19 cellular contexts compared by ENCODE assay signal in genomic region chr17:50088952-50089825, GRCh38. TPM values are rescaled to one million over a fixed set of nuclear protein-coding genes. Genes with fewer than 3 reads are reported as not detected.
DNase-seq lines count a peak whose midpoint lies in the region; ATAC-seq, FAIRE-seq and TF ChIP-seq lines count a peak whose summit lies in the region.
"Had no signal": no experiment of that assay in that cellular context is flagged by ENCODE, and none has a peak within 500 bp of the region (broad histone marks: within the 10 kb centered on the region; RNA-seq: fewer than 3 reads in every experiment).

No MANE protein-coding gene starts in this region.

- in situ Hi-C loops in K562 (cut with MboI) (no loop called here), gastrocnemius medialis (cut with MboI; ENCODE audit: low sequenced_read_pairs in 4 of 4) (loop anchor here in 3 of 4 donors (5.0 kb wide), 1 partner anchor 62 kb away; no protein-coding TSS in a partner anchor)

- H3K4me1 ChIP-seq in K562 (replicated peaks in 1 of 2; ENCODE audit: control insufficient read depth in 2 of 2, insufficient read depth in 2 of 2, low read length in 2 of 2) (peaks cover 0 to 3% of the 10 kb centered on the region in 2 experiments; a peak in 1 of 5 replicates), neuronal stem cell (ENCODE audit: control insufficient read depth in 2 of 2, insufficient read depth in 1 of 2, low read depth in 1 of 2, low read length in 2 of 2) (no peaks in the 10 kb centered on the region), A673 (ENCODE audit: insufficient read depth, low read length, poor library complexity, severe bottlenecking) (no peaks in the 10 kb centered on the region), gastrocnemius medialis (no peaks in the 10 kb centered on the region)

- POLR2A ChIA-PET in K562 (lab: Yijun Ruan, JAX), result interaction anchor here (0.7 kb wide), 1 partner anchor 663 kb away, joined by 3 read pairs; no protein-coding TSS in a partner anchor
- POLR2A ChIA-PET in A673 (lab: Charles Lee; ENCODE audit: low non-redundant PET), result no interaction called here

- H3K4ac ChIP-seq in neuronal stem cell (ENCODE audit: low read length), result no peak overlapping the region

- no peak overlapping the region for H4K91ac ChIP-seq in neuronal stem cell (ENCODE audit: low read depth, low read length, poor library complexity)

- H3K4me3 Mint-ChIP-seq in Calu3 (ENCODE audit: low read depth, unreplicated experiment), result no peak overlapping the region
- H3K4me3 Mint-ChIP-seq: B cell; CD4-positive, alpha-beta T cell; GM23338 had no signal

- no peaks in the 10 kb centered on the region for H3K79me2 ChIP-seq in K562 (ENCODE audit: control insufficient read depth, insufficient read depth, low read length)

- BruUV-seq in Calu3 (replicated peaks; lab: Mats Ljungman, UMichigan) (no TSS peak), K562 (replicated peaks; lab: Mats Ljungman, UMichigan) (no TSS peak), A673 (replicated peaks; lab: Mats Ljungman, UMichigan) (no TSS peak)

- no peak for ATAC-seq in K562
- no peak for ATAC-seq in gastrocnemius medialis
- ATAC-seq: GM23338 had no signal

- H3K4me2 ChIP-seq in K562 (ENCODE audit: insufficient read depth, low read length) (no peak overlapping the region), neuronal stem cell (ENCODE audit: insufficient read depth, low read length, poor library complexity, severe bottlenecking) (no peak overlapping the region)
- H3K4me2 ChIP-seq: GM23338 had no signal

- H2BK5ac ChIP-seq in neuronal stem cell (ENCODE audit: low read length), result no peak overlapping the region

- H3K36me3 Mint-ChIP-seq in Calu3 (ENCODE audit: insufficient read depth, unreplicated experiment), result peaks cover 91% of the 10 kb centered on the region

- no peak overlapping the region for H2AFZ ChIP-seq in K562 (ENCODE audit: low read depth, low read length)
- peak overlapping the region; percentile 36 for H2AFZ ChIP-seq in neuronal stem cell (ENCODE audit: low read length)
- H2AFZ ChIP-seq: GM23338 had no signal

- DNase-seq in Calu3 (no peak), HTR-8/SVneo (ENCODE audit: insufficient read length, low spot score) (no peak), K562 (ENCODE audit: extremely low read depth in 1 of 4, low spot score in 3 of 4) (no peak), neuronal stem cell (ENCODE audit: low spot score) (no peak), NCI-H146 treated with DMSO at 0.1 percent for 48 hours (lab: John Stamatoyannopoulos, UW; ENCODE audit: unreplicated experiment) (no peak), A673 (ENCODE audit: low spot score) (no peak), RPMI8226 (no peak), gastrocnemius medialis (no peak)
- DNase-seq: C1 segment of cervical spinal cord; CD4-positive, alpha-beta T cell; DMS153; DMS79 treated with DMSO at 0.1 percent for 48 hours; EL; H7 had no signal

- TF ChIP-seq POLR2A in K562 (conservative IDR thresholded peaks at IDR 0.05) (no peak), gastrocnemius medialis (IDR thresholded peaks at IDR 0.05) (no peak)

- no peak overlapping the region for H2BK120ac ChIP-seq in neuronal stem cell (ENCODE audit: low read depth, low read length)

- no peaks in the 10 kb centered on the region for H3K27me3 Mint-ChIP-seq in Calu3 (ENCODE audit: unreplicated experiment)
- H3K27me3 Mint-ChIP-seq: B cell; CD4-positive, alpha-beta T cell had no signal

- no peak overlapping the region for H2BK12ac ChIP-seq in neuronal stem cell (ENCODE audit: low read length)

- H3K9me1 ChIP-seq in K562 (ENCODE audit: control insufficient read depth, insufficient read depth, low read length), result peaks cover 3% of the 10 kb centered on the region

- H3K4me1 Mint-ChIP-seq in Calu3 (ENCODE audit: low read depth, unreplicated experiment), result peaks cover 12% of the 10 kb centered on the region
- H3K4me1 Mint-ChIP-seq: GM23338 had no signal

- no peaks in the 10 kb centered on the region for H3K9me3 ChIP-seq in K562 (replicated peaks; ENCODE audit: control insufficient read depth, insufficient read depth, low read depth, low read length)
- no peaks in the 10 kb centered on the region for H3K9me3 ChIP-seq in neuronal stem cell (replicated peaks in 1 of 2; ENCODE audit: control insufficient read depth in 2 of 2, insufficient read depth in 1 of 2, low read depth in 1 of 2, low read length in 2 of 2)
- H3K9me3 ChIP-seq in A673 (ENCODE audit: low read depth, low read length, poor library complexity, severe bottlenecking), result no peaks in the 10 kb centered on the region
- no peaks in the 10 kb centered on the region for H3K9me3 ChIP-seq in gastrocnemius medialis

- no peaks in the 10 kb centered on the region for H3K79me1 ChIP-seq in neuronal stem cell (ENCODE audit: low read depth, low read length)

- CTCF ChIA-PET in Calu3 (lab: Charles Lee) (no interaction called here), K562 (lab: Yijun Ruan, JAX; ENCODE audit: low intra/inter-chr PET ratio) (interaction anchor here (0.6 kb wide), 1 partner anchor 604 kb away, joined by 3 read pairs; no protein-coding TSS in a partner anchor), A673 (lab: Charles Lee) (no interaction called here)

- TF ChIP-seq CTCF in Calu3 (IDR thresholded peaks at IDR 0.05; ENCODE audit: unreplicated experiment) (no peak), K562 (IDR thresholded peaks at IDR 0.05 in 2 of 3, conservative IDR thresholded peaks at IDR 0.05 in 1 of 3; ENCODE audit: insufficient read depth in 2 of 3, low read depth in 1 of 3, low read length in 3 of 3) (no peak), A673 (conservative IDR thresholded peaks at IDR 0.05; ENCODE audit: low read depth, low read length) (no peak), gastrocnemius medialis (IDR thresholded peaks at IDR 0.05 in 4 of 5, conservative IDR thresholded peaks at IDR 0.05 in 1 of 5) (no peak)

- no peak overlapping the region for H3K9ac ChIP-seq in K562 (ENCODE audit: insufficient read depth in 1 of 2, low read depth in 2 of 2, low read length in 2 of 2)
- H3K9ac ChIP-seq in neuronal stem cell (ENCODE audit: low read depth, low read length, poor library complexity), result peak overlapping the region; percentile 50

- under 1% methylated on average over 14 of the region's 25 CpGs for WGBS in K562 (ENCODE audit: insufficient coverage, low coverage, missing lambda C conversion rate)
- no CpG with 5 or more reads among the region's 25 CpGs for WGBS in neuronal stem cell (ENCODE audit: extremely low coverage in 2 of 2, insufficient read length in 2 of 2, insufficient replicate concordance in 1 of 2), 2 donors

- intact Hi-C loops in Calu3 (cut with micrococcal nuclease; ENCODE audit: unreplicated experiment) (loop anchor here (10.0 kb wide), 1 partner anchor 204 kb away; no protein-coding TSS in a partner anchor), K562 (cut with micrococcal nuclease) (loop anchor here (10.0 kb wide), 1 partner anchor 204 kb away; no protein-coding TSS in a partner anchor), A673 (cut with micrococcal nuclease; ENCODE audit: unreplicated experiment) (loop anchor here (10.0 kb wide), 1 partner anchor 234 kb away; no protein-coding TSS in a partner anchor), gastrocnemius medialis (cut with DNase I; ENCODE audit: low total_unique reads) (no loop called here)

- H4K20me1 ChIP-seq in K562 (replicated peaks; ENCODE audit: control insufficient read depth, insufficient read depth, low read length), result peaks cover 7% of the 10 kb centered on the region; the same call in 1 of the 2 replicates

- peak overlapping the region; percentile 8 for H3K23ac ChIP-seq in neuronal stem cell (ENCODE audit: low read depth, low read length, poor library complexity)

- H3K18ac ChIP-seq in neuronal stem cell (ENCODE audit: low read length), result peak overlapping the region; percentile 70

- peak overlapping the region; percentile 72 for H4K8ac ChIP-seq in neuronal stem cell (ENCODE audit: low read depth, low read length)

- H3K9me3 Mint-ChIP-seq in Calu3 (ENCODE audit: low read depth, unreplicated experiment), result no peaks in the 10 kb centered on the region
- H3K9me3 Mint-ChIP-seq: CD4-positive, alpha-beta T cell; GM23338 had no signal

- H2BK15ac ChIP-seq in neuronal stem cell (ENCODE audit: low read length), result peak overlapping the region; percentile 83

- H3K14ac ChIP-seq in neuronal stem cell (ENCODE audit: low read length), result peak overlapping the region; percentile 31

- no peak for TF ChIP-seq RAD21 in K562 (CRISPR knock-in tag; conservative IDR thresholded peaks at IDR 0.05 in 1 of 2, IDR thresholded peaks at IDR 0.05 in 1 of 2)

- H3K36me3 ChIP-seq in K562 (ENCODE audit: control insufficient read depth, insufficient read depth, low read length) (no peaks in the 10 kb centered on the region), neuronal stem cell (replicated peaks in 1 of 2; ENCODE audit: control insufficient read depth in 2 of 2, insufficient read depth in 2 of 2, low read length in 2 of 2) (no peaks in the 10 kb centered on the region), A673 (ENCODE audit: insufficient read depth, low read length, poor library complexity, severe bottlenecking) (no peaks in the 10 kb centered on the region), gastrocnemius medialis (peaks cover 0 to 11% of the 10 kb centered on the region in 2 donors)

- no peak for TF ChIP-seq EP300 in K562 (IDR thresholded peaks at IDR 0.05; ENCODE audit: low read length)

- peaks cover 7 to 33% of the 10 kb centered on the region in 2 experiments; a peak in 4 of 5 replicates for H3K27me3 ChIP-seq in K562 (ENCODE audit: control insufficient read depth in 2 of 2, insufficient read depth in 2 of 2, low read length in 2 of 2)
- H3K27me3 ChIP-seq in neuronal stem cell (ENCODE audit: control insufficient read depth in 3 of 3, insufficient read depth in 3 of 3, low read depth in 1 of 3, low read length in 3 of 3), result peaks cover 0 to 7% (median 0%) of the 10 kb centered on the region in 3 experiments
- no peaks in the 10 kb centered on the region for H3K27me3 ChIP-seq in A673 (replicated peaks; ENCODE audit: insufficient read depth, low read depth, low read length, poor library complexity)
- H3K27me3 ChIP-seq in gastrocnemius medialis, result no peaks in the 10 kb centered on the region

- H2AK5ac ChIP-seq in neuronal stem cell (ENCODE audit: low read depth, low read length), result peak overlapping the region; percentile 7

- H3K4me3 ChIP-seq in K562 (no peak overlapping the region), neuronal stem cell (ENCODE audit: low read length in 2 of 2) (no peak overlapping the region), A673 (ENCODE audit: low read depth, low read length, poor library complexity, severe bottlenecking) (no peak overlapping the region), gastrocnemius medialis (no peak overlapping the region)
- H3K4me3 ChIP-seq: GM23338 had no signal

- H3K27ac Mint-ChIP-seq in Calu3 (ENCODE audit: unreplicated experiment), result peak overlapping the region; percentile 65
- H3K27ac Mint-ChIP-seq: B cell; CD4-positive, alpha-beta T cell; GM23338 had no signal

- peak; percentile 60 for FAIRE-seq in HTR-8/SVneo (lab: Jason Lieb, UNC)
- no peak for FAIRE-seq in K562 (lab: Jason Lieb, UNC)
- FAIRE-seq: G401.6, GM12891 had no signal

- no peak overlapping the region for H3K27ac ChIP-seq in K562 (ENCODE audit: extremely low read depth, low read depth, low read length)
- H3K27ac ChIP-seq in neuronal stem cell (replicated peaks; ENCODE audit: low read length), result no peak overlapping the region
- H3K27ac ChIP-seq in A673 (ENCODE audit: low read depth, low read length, poor library complexity, severe bottlenecking), result no peak overlapping the region
- H3K27ac ChIP-seq in gastrocnemius medialis, result no peak overlapping the region

RNA-seq across cellular contexts. Expression of gene PDK2, which starts 6.0 kb away (rescaled TPM):
- total RNA-seq in Calu3 (2022) (29.5 and 39.1 TPM in 2 replicates), K562 (2014; rRNA removed) (1.00 and 1.5 TPM in 2 replicates), K562 (2014; rRNA removed; fragmentation: Illumina TruSeq; extraction: Trizol) (0.38 and 0.87 TPM in 2 replicates), K562 (2015; rRNA removed; fragmentation: Illumina TruSeq; extraction: Trizol) (1.2 and 1.4 TPM in 2 replicates), K562 (2021) (1.9 and 2.5 TPM in 2 replicates), A673 (2021) (20.4 and 31.6 TPM in 2 replicates), gastrocnemius medialis (100 to 1,000 TPM; 111 to 335 (median 124) TPM)
- 1.4 and 4.1 TPM in 2 replicates for total RNA-seq in K562 (2011; cell fraction: chromatin; rRNA removed; ENCODE audit: low replicate concordance)
- total RNA-seq in K562 (2011; cell fraction: nucleolus; rRNA removed), result 1.1 and 3.0 TPM in 2 replicates
- 0.37 and 0.53 TPM in 2 replicates for total RNA-seq in K562 (2011; cell fraction: nucleoplasm; rRNA removed)
- polyA plus RNA-seq in K562 (2011; rRNA removed) (1.8 and 5.3 TPM in 2 replicates), K562 (2014; fragmentation: Illumina TruSeq; extraction: Trizol) (2.0 and 2.7 TPM in 2 replicates), K562 (2014; fragmentation: Nextera tagmentation; extraction: Ambion mirVana) (under 1 TPM; 0.03 to 0.08 TPM), K562 (2014; rRNA removed) (1.5 and 2.6 TPM in 2 replicates)
- polyA plus RNA-seq in K562 (2011; cell fraction: cytosol; rRNA removed), result 3.7 and 10.5 TPM in 2 replicates
- 4.9 and 5.8 TPM in 2 replicates for polyA plus RNA-seq in K562 (2011; cell fraction: nucleus; rRNA removed)
- 2.6 and 5.2 TPM in 2 replicates for polyA plus RNA-seq in K562 (2012)
- 3.0 and 4.2 TPM in 2 replicates for polyA minus RNA-seq in K562 (2011; rRNA and poly(A)+ RNA removed)
- polyA minus RNA-seq in K562 (2011; cell fraction: cytosol; rRNA and poly(A)+ RNA removed), result 3.3 and 9.3 TPM in 2 replicates
- 1.6 and 1.8 TPM in 2 replicates for polyA minus RNA-seq in K562 (2011; cell fraction: nucleus; rRNA and poly(A)+ RNA removed)
- 40.5 TPM for polyA plus RNA-seq in neuronal stem cell (2013, experiment 1 of 2)
- polyA plus RNA-seq in neuronal stem cell (2013, experiment 2 of 2), result 39.2 TPM

RNA-seq across cellular contexts. Expression of gene ITGA3, which starts 33.3 kb away (rescaled TPM):
- total RNA-seq in Calu3 (2022) (539 and 709 TPM in 2 replicates), K562 (2014; rRNA removed) (0.05 and 0.20 TPM in 2 replicates), K562 (2014; rRNA removed; fragmentation: Illumina TruSeq; extraction: Trizol) (0.10 and 0.33 TPM in 2 replicates), K562 (2015; rRNA removed; fragmentation: Illumina TruSeq; extraction: Trizol) (0.11 and 0.14 TPM in 2 replicates), K562 (2021) (0.75 and 1.3 TPM in 2 replicates), A673 (2021) (1.4 and 3.3 TPM in 2 replicates), gastrocnemius medialis (10 to 100 TPM in 3 of 4 donors, 1 to 10 TPM in 1; 5.1 to 25.9 (median 18.4) TPM)
- total RNA-seq in K562 (2011; cell fraction: chromatin; rRNA removed; ENCODE audit: low replicate concordance), result 0.19 and 1.1 TPM in 2 replicates
- 1.1 and 4.2 TPM in 2 replicates for total RNA-seq in K562 (2011; cell fraction: nucleolus; rRNA removed)
- 0.51 and 1.1 TPM in 2 replicates for total RNA-seq in K562 (2011; cell fraction: nucleoplasm; rRNA removed)
- polyA plus RNA-seq in K562 (2011; rRNA removed) (0.15 and 0.16 TPM in 2 replicates), K562 (2014; fragmentation: Illumina TruSeq; extraction: Trizol) (0.13 and 0.24 TPM in 2 replicates), K562 (2014; fragmentation: Nextera tagmentation; extraction: Ambion mirVana) (not detected), K562 (2014; rRNA removed) (0.03 TPM in 2 replicates)
- polyA plus RNA-seq in K562 (2011; cell fraction: cytosol; rRNA removed), result 0.13 and 0.30 TPM in 2 replicates
- 0.86 and 1.1 TPM in 2 replicates for polyA plus RNA-seq in K562 (2011; cell fraction: nucleus; rRNA removed)
- 0.35 and 1.4 TPM in 2 replicates for polyA plus RNA-seq in K562 (2012)
- 1.1 TPM in 1 of 2 replicates, not detected in the other for polyA minus RNA-seq in K562 (2011; rRNA and poly(A)+ RNA removed)
- 0.19 and 2.6 TPM in 2 replicates for polyA minus RNA-seq in K562 (2011; cell fraction: cytosol; rRNA and poly(A)+ RNA removed)
- 0.56 and 0.67 TPM in 2 replicates for polyA minus RNA-seq in K562 (2011; cell fraction: nucleus; rRNA and poly(A)+ RNA removed)
- polyA plus RNA-seq in neuronal stem cell (2013, experiment 1 of 2), result 8.3 TPM
- 6.8 TPM for polyA plus RNA-seq in neuronal stem cell (2013, experiment 2 of 2)

RNA-seq across cellular contexts. Expression of gene SAMD14, which starts 40.8 kb away (rescaled TPM):
- total RNA-seq in Calu3 (2022) (not detected in 2 replicates), K562 (2014; rRNA removed) (not detected in 2 replicates), K562 (2014; rRNA removed; fragmentation: Illumina TruSeq; extraction: Trizol) (not detected in 2 replicates), K562 (2015; rRNA removed; fragmentation: Illumina TruSeq; extraction: Trizol) (not detected in 2 replicates), K562 (2021) (0.07 TPM in 1 of 2 replicates, not detected in the other), A673 (2021) (45.0 and 51.4 TPM in 2 replicates), gastrocnemius medialis (1 to 10 TPM in 1 of 4 donors, under 1 TPM in 2, not detected in 1; 0.04 to 3.8 (median 0.31) TPM)
- total RNA-seq in K562 (2011; cell fraction: chromatin; rRNA removed; ENCODE audit: low replicate concordance), result 0.18 and 1.0 TPM in 2 replicates
- total RNA-seq in K562 (2011; cell fraction: nucleolus; rRNA removed), result 0.50 TPM in 1 of 2 replicates, not detected in the other
- not detected in 2 replicates for total RNA-seq in K562 (2011; cell fraction: nucleoplasm; rRNA removed)
- polyA plus RNA-seq in K562 (2011; rRNA removed) (0.14 TPM in 1 of 2 replicates, not detected in the other), K562 (2014; fragmentation: Illumina TruSeq; extraction: Trizol) (0.04 TPM in 1 of 2 replicates, not detected in the other), K562 (2014; fragmentation: Nextera tagmentation; extraction: Ambion mirVana) (not detected), K562 (2014; rRNA removed) (0.11 TPM in 1 of 2 replicates, not detected in the other)
- 0.01 and 0.10 TPM in 2 replicates for polyA plus RNA-seq in K562 (2011; cell fraction: cytosol; rRNA removed)
- 0.15 and 0.24 TPM in 2 replicates for polyA plus RNA-seq in K562 (2011; cell fraction: nucleus; rRNA removed)
- 0.07 and 0.22 TPM in 2 replicates for polyA plus RNA-seq in K562 (2012)
- polyA minus RNA-seq in K562 (2011; rRNA and poly(A)+ RNA removed), result 0.15 TPM in 1 of 2 replicates, not detected in the other
- polyA minus RNA-seq in K562 (2011; cell fraction: cytosol; rRNA and poly(A)+ RNA removed), result not detected in 2 replicates
- not detected in 2 replicates for polyA minus RNA-seq in K562 (2011; cell fraction: nucleus; rRNA and poly(A)+ RNA removed)
- 31.6 TPM for polyA plus RNA-seq in neuronal stem cell (2013, experiment 1 of 2)
- 33.4 TPM for polyA plus RNA-seq in neuronal stem cell (2013, experiment 2 of 2)
- total RNA-seq: HT1080 had no signal

Comparison
In these comparisons a context has a peak if more than half of its experiments do, and no peak if none do; other contexts are left out.
1. RNA of gene ITGA3, which starts 33.3 kb away (total RNA-seq): 539 to 709 TPM in Calu3; 5.1 to 25.9 TPM in gastrocnemius medialis, 1.4 to 3.3 TPM in A673 and 0.05 to 4.2 TPM in K562; every median in the first group is over 10 times any median in the second.